19 cellular contexts compared by ENCODE assay signal in genomic region chr21:28138272-28138671, GRCh38.
DNase-seq lines count a peak whose midpoint lies in the region; ATAC-seq and TF ChIP-seq lines count a peak whose summit lies in the region.
"Had no signal": no experiment of that assay in that cellular context is flagged by ENCODE, and none has a peak within 500 bp of the region (broad histone marks: within the 10 kb centered on the region; RNA-seq: fewer than 3 reads in every experiment).

No MANE protein-coding gene starts in this region.

- H3K79me1 ChIP-seq in mesenchymal stem cell (replicated peaks; ENCODE audit: low read length, poor library complexity, severe bottlenecking): no peaks in the 10 kb centered on the region

- H2AFZ ChIP-seq in mesenchymal stem cell (ENCODE audit: low read depth, low read length): no peak overlapping the region
- H2AFZ ChIP-seq: GM23338, PC-9 had no signal

- no peak overlapping the region for H3K14ac ChIP-seq in mesenchymal stem cell (ENCODE audit: low read length in 2 of 2)

- H4K91ac ChIP-seq in mesenchymal stem cell (ENCODE audit: low read length): no peak overlapping the region

- H3K23ac ChIP-seq in mesenchymal stem cell (ENCODE audit: low read length in 2 of 2): no peak overlapping the region

- WGBS in mesenchymal stem cell: 57% methylated on average over 2 of the region's 2 CpGs

- H2BK5ac ChIP-seq in mesenchymal stem cell (ENCODE audit: low read depth, low read length, poor library complexity, severe bottlenecking): no peak overlapping the region

- DNase-seq in BE2C: peak; percentile 43
- DNase-seq in LNCaP clone FGC (ENCODE audit: low read depth): peak; percentile 81
- DNase-seq in mesenchymal stem cell: peak; percentile 46
- DNase-seq in stimulated activated naive CD4-positive, alpha-beta T cell treated with Interleukin-2 at 50 U/mL for 16 hours (lab: John Stamatoyannopoulos, UW): no peak
- no peak for DNase-seq in iPS-NIHi11 (ENCODE audit: low spot score)
- DNase-seq: DMS79 treated with DMSO at 0.1 percent for 48 hours, NCI-H1417 treated with DMSO at 0.1 percent for 48 hours, NCI-H187 treated with DMSO at 0.1 percent for 48 hours, NCI-H226, NCI-H524, PC-9 had no signal

- no peak overlapping the region for H3K18ac ChIP-seq in mesenchymal stem cell (ENCODE audit: low read depth in 1 of 2, low read length in 2 of 2)

- no peak overlapping the region for H2BK120ac ChIP-seq in mesenchymal stem cell (ENCODE audit: low read depth, low read length)

- H4K8ac ChIP-seq in mesenchymal stem cell (ENCODE audit: low read length): no peak overlapping the region

- no peak overlapping the region for H2BK15ac ChIP-seq in mesenchymal stem cell (ENCODE audit: low read depth, poor library complexity, severe bottlenecking)

- H3K4me2 ChIP-seq in mesenchymal stem cell (ENCODE audit: low read length, poor library complexity, severe bottlenecking): no peak overlapping the region
- H3K4me2 ChIP-seq: A549, GM23338, PC-9 had no signal

- H2AK5ac ChIP-seq in mesenchymal stem cell (ENCODE audit: low read length, severe bottlenecking): no peak overlapping the region

- H3K9me3 ChIP-seq in BE2C: no peaks in the 10 kb centered on the region
- no peaks in the 10 kb centered on the region for H3K9me3 ChIP-seq in mesenchymal stem cell (ENCODE audit: control insufficient read depth, low read length)
- H3K9me3 ChIP-seq: A549 had no signal

- no peak overlapping the region for H3K9ac ChIP-seq in mesenchymal stem cell (ENCODE audit: low read length)

- no peak overlapping the region for H2BK12ac ChIP-seq in mesenchymal stem cell (ENCODE audit: low read length in 2 of 2)

- no peaks in the 10 kb centered on the region; the same call in 1 of the 2 replicates for H3K36me3 ChIP-seq in BE2C
- H3K36me3 ChIP-seq in mesenchymal stem cell (ENCODE audit: control insufficient read depth in 1 of 2, insufficient read depth in 2 of 2, low read depth in 1 of 2, low read length in 2 of 2): no peaks in the 10 kb centered on the region

- H3K4me3 ChIP-seq in BE2C (ENCODE audit: low read depth, low read length) (no peak overlapping the region), LNCaP clone FGC (ENCODE audit: low read depth, low read length) (no peak overlapping the region), mesenchymal stem cell (ENCODE audit: insufficient read depth in 1 of 2, low read depth in 1 of 2, low read length in 2 of 2) (no peak overlapping the region)
- H3K4me3 ChIP-seq: A549, GM23338, K562, PC-9 had no signal

- TF ChIP-seq CTCF in BE2C (IDR thresholded peaks at IDR 0.05; ENCODE audit: low read depth, low read length) (no peak), LNCaP clone FGC (IDR thresholded peaks at IDR 0.05; ENCODE audit: control insufficient read depth, extremely low read depth, insufficient read depth) (no peak), VCaP (conservative IDR thresholded peaks at IDR 0.05) (no peak)

- no peak overlapping the region for H3K4ac ChIP-seq in mesenchymal stem cell (ENCODE audit: low read depth in 1 of 2, low read length in 2 of 2)

- H3K27me3 ChIP-seq in BE2C (no peaks in the 10 kb centered on the region), mesenchymal stem cell (ENCODE audit: control insufficient read depth in 1 of 2, insufficient read depth in 1 of 2, low read length in 2 of 2) (no peaks in the 10 kb centered on the region)

- H3K27ac ChIP-seq in VCaP: peak overlapping the region; percentile 42
- H3K27ac ChIP-seq in mesenchymal stem cell (ENCODE audit: low read length, poor library complexity, severe bottlenecking): no peak overlapping the region
- H3K27ac ChIP-seq: A549, C4-2B, PC-9 had no signal

- ATAC-seq in GM19467 (IDR thresholded peaks at IDR 0.05; ENCODE audit: unreplicated experiment) (no peak), HG03108 (IDR thresholded peaks at IDR 0.05; ENCODE audit: unreplicated experiment) (no peak)
- ATAC-seq: A549, GM23338, HCT116, K562 had no signal

- H3K4me1 ChIP-seq in BE2C (peaks cover 5% of the 10 kb centered on the region), mesenchymal stem cell (ENCODE audit: control insufficient read depth, insufficient read depth, low read depth, low read length) (no peaks in the 10 kb centered on the region)
- H3K4me1 ChIP-seq: A549 had no signal

Comparison
In these comparisons a context has a peak if more than half of its experiments do, and no peak if none do; other contexts are left out.
1. DNase-seq: peak in BE2C (single experiment), LNCaP clone FGC (single experiment) and mesenchymal stem cell (single experiment); none in stimulated activated naive CD4-positive, alpha-beta T cell treated with Interleukin-2 at 50 U/mL for 16 hours (single experiment) and iPS-NIHi11 (single experiment).